ENCODE assay signal across 18 cellular contexts in the genomic region with DNA sequence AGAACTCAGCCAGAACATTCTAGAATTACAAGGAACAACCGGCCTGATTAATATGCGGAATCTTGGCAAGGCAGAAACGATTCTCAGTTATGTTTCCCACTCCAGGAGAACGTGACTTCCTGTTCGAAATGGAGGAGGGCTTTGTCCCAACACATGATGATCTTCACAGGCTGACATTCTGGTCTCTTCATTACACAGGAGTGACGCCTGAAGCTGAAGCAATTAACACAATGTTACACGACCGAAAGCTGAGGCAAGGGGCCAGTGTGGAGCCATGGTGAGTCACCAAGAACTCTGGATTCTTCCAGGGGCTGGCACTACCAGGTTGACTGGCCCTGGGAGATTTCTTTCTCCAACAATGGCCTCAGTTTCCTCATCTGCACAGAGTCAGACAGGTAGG.
"Had no signal": no experiment of that assay in that cellular context is flagged by ENCODE, and none has a peak within 500 bp of the region (broad histone marks: within the 10 kb centered on the region; RNA-seq: fewer than 3 reads in every experiment).

No MANE protein-coding gene starts in this region.

- ATAC-seq: activated T-cell treated with anti-CD3 and anti-CD28 coated beads, Interleukin-2, amount 50 U/mL, for 72 hours; effector memory CD8-positive, alpha-beta T cell; left lobe of liver; naive thymus-derived CD8-positive, alpha-beta T cell; SK-N-SH treated with all-trans-retinoic acid at 6 μM for 48 hours; stimulated activated naive CD8-positive, alpha-beta T cell treated with anti-CD3 and anti-CD28 coated beads, Interleukin-15, amount 100 ng/mL, for 72 hours; WTC11 had no signal

- H3K27me3 Mint-ChIP-seq: activated CD4-positive, alpha-beta T cell treated with anti-CD3 and anti-CD28 coated beads, Interleukin-2, amount 10 ng/mL, durations not matched to agents 7 days and 5 days; activated naive CD8-positive, alpha-beta T cell treated with anti-CD3 and anti-CD28 coated beads for 36 hours; effector memory CD8-positive, alpha-beta T cell; naive thymus-derived CD8-positive, alpha-beta T cell; stimulated activated naive CD8-positive, alpha-beta T cell treated with anti-CD3 and anti-CD28 coated beads, Interleukin-15, amount 100 ng/mL, for 72 hours had no signal

- H3K4me2 ChIP-seq: smooth muscle cell had no signal

- H3K27ac Mint-ChIP-seq: activated CD4-positive, alpha-beta T cell treated with anti-CD3 and anti-CD28 coated beads, Interleukin-2, amount 10 ng/mL, durations not matched to agents 7 days and 5 days; activated naive CD8-positive, alpha-beta T cell treated with anti-CD3 and anti-CD28 coated beads for 36 hours; activated T-cell treated with anti-CD3 and anti-CD28 coated beads, Interleukin-2, amount 50 U/mL, for 72 hours; effector memory CD8-positive, alpha-beta T cell; stimulated activated naive CD8-positive, alpha-beta T cell treated with anti-CD3 and anti-CD28 coated beads, Interleukin-15, amount 100 ng/mL, for 72 hours; WTC11 had no signal

- H3K4me3 Mint-ChIP-seq: activated CD4-positive, alpha-beta T cell treated with anti-CD3 and anti-CD28 coated beads, Interleukin-2, amount 10 ng/mL, durations not matched to agents 7 days and 5 days; activated naive CD8-positive, alpha-beta T cell treated with anti-CD3 and anti-CD28 coated beads for 36 hours; activated T-cell treated with anti-CD3 and anti-CD28 coated beads, Interleukin-2, amount 50 U/mL, for 72 hours; effector memory CD8-positive, alpha-beta T cell; naive thymus-derived CD8-positive, alpha-beta T cell; stimulated activated naive CD8-positive, alpha-beta T cell treated with anti-CD3 and anti-CD28 coated beads, Interleukin-15, amount 100 ng/mL, for 72 hours; WTC11 had no signal

- H3K4me3 ChIP-seq: smooth muscle cell, thoracic aorta had no signal

- DNase-seq: activated CD4-positive, alpha-beta T cell treated with anti-CD3 and anti-CD28 coated beads, Interleukin-2, amount 10 ng/mL, durations not matched to agents 7 days and 5 days; activated CD8-positive, alpha-beta memory T cell treated with anti-CD3 and anti-CD28 coated beads, Interleukin-2, amount 50 U/mL, for 48 hours; activated gamma-delta T cell; activated naive CD8-positive, alpha-beta T cell treated with anti-CD3 and anti-CD28 coated beads for 36 hours; activated T-cell treated with anti-CD3 and anti-CD28 coated beads, Interleukin-2, amount 50 U/mL, for 72 hours; amygdala; cerebellar nuclear complex; dermis blood vessel endothelial cell; effector memory CD8-positive, alpha-beta T cell; islet precursor cell; naive thymus-derived CD8-positive, alpha-beta T cell; posterior cingulate gyrus; stimulated activated naive CD8-positive, alpha-beta T cell treated with anti-CD3 and anti-CD28 coated beads, Interleukin-15, amount 100 ng/mL, for 72 hours had no signal

- H3K36me3 ChIP-seq: thoracic aorta had no signal
